In the genomic region with DNA sequence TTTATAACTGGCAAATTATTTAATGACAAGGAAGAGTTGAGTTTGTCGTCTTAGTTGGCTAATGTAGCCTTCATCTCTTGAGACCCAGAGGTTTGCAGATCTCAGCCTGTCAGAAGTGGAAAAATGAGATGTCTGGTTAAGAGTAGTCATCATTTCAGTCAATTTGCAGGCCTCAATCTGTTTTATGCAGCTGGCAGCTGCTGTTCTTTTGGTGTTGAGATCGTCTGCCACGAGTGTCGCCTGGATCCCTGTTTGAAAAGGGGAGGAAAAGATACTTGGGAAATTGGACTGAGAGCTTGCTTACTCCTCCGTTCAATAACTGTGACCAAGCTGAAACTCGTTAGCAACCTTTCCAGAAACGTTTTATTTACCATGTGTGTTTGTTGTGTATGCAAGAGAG, we compare ENCODE assay signal across 9 cellular contexts. TPM values are rescaled to one million over a fixed set of nuclear protein-coding genes. Genes with fewer than 3 reads are reported as not detected.
DNase-seq lines count a peak whose midpoint lies in the region; ATAC-seq, FAIRE-seq and TF ChIP-seq lines count a peak whose summit lies in the region.
"Had no signal": no experiment of that assay in that cellular context is flagged by ENCODE, and none has a peak within 500 bp of the region (broad histone marks: within the 10 kb centered on the region; RNA-seq: fewer than 3 reads in every experiment).

No MANE protein-coding gene starts in this region.

- H3K27ac ChIP-seq in CD4-positive, alpha-beta T cell (ENCODE audit: low read depth, low read length) = no peak overlapping the region
- H3K27ac ChIP-seq in H1 (ENCODE audit: low read depth, low read length) = no peak overlapping the region

- H2BK5ac ChIP-seq in H1 (ENCODE audit: low read depth, low read length) = no peak overlapping the region

- peaks cover 6% of the 10 kb centered on the region for H3K36me3 Mint-ChIP-seq in CD4-positive, alpha-beta T cell (ENCODE audit: low read depth)
- H3K36me3 Mint-ChIP-seq in neural crest cell (ENCODE audit: low read depth) = no peaks in the 10 kb centered on the region

- no peak overlapping the region for H2BK20ac ChIP-seq in H1 (ENCODE audit: low read length)

- CTCF ChIA-PET in CD4-positive, alpha-beta T cell (lab: Charles Lee) = no interaction called here
- CTCF ChIA-PET in H1 (lab: Charles Lee; ENCODE audit: partially characterized antibody) = interaction anchor here (0.8 to 3.6 kb wide), 9 partner anchors 21 to 162 kb away, joined by 3 to 47 read pairs (median 5); no protein-coding TSS in a partner anchor

- no peak for TF ChIP-seq EP300 in H1 (IDR thresholded peaks at IDR 0.05; ENCODE audit: borderline replicate concordance in 1 of 2, low read depth in 2 of 2, low read length in 2 of 2)

- H3K4ac ChIP-seq in H1 (replicated peaks; ENCODE audit: insufficient read length, low read depth, low read length) = no peak overlapping the region

- peaks cover 24% of the 10 kb centered on the region for H3K4me1 Mint-ChIP-seq in CD4-positive, alpha-beta T cell (ENCODE audit: low read depth)
- peaks cover 61% of the 10 kb centered on the region for H3K4me1 Mint-ChIP-seq in neural crest cell

- H3K4me1 ChIP-seq in H1 (replicated peaks in 1 of 4; ENCODE audit: control insufficient read depth in 3 of 4, insufficient read depth in 4 of 4, low read length in 3 of 4) = peaks cover 3 to 19% (median 9%) of the 10 kb centered on the region in 4 experiments; a peak in 5 of 7 replicates

- no peak overlapping the region for H3K56ac ChIP-seq in H1 (replicated peaks; ENCODE audit: insufficient read length, low read depth, low read length)

- H2BK120ac ChIP-seq in H1 (replicated peaks; ENCODE audit: low read depth, low read length) = no peak overlapping the region

- no peaks in the 10 kb centered on the region for H3K9me3 ChIP-seq in CD4-positive, alpha-beta T cell (ENCODE audit: control insufficient read depth, low read length)
- H3K9me3 ChIP-seq in H1 (ENCODE audit: insufficient read depth in 2 of 2, low read depth in 1 of 2, low read length in 1 of 2) = no peaks in the 10 kb centered on the region

- H4K5ac ChIP-seq in H1 (ENCODE audit: insufficient read length, low read depth, low read length) = no peak overlapping the region

- H3K79me1 ChIP-seq in H1 (ENCODE audit: low read depth, low read length) = no peaks in the 10 kb centered on the region

- TF ChIP-seq RAD21 in H1 (IDR thresholded peaks at IDR 0.05 in 1 of 2, conservative IDR thresholded peaks at IDR 0.05 in 1 of 2; ENCODE audit: low read depth in 2 of 2, low read length in 2 of 2) = no peak

- no peaks in the 10 kb centered on the region for H3K9me3 Mint-ChIP-seq in CD4-positive, alpha-beta T cell
- H3K9me3 Mint-ChIP-seq in neural crest cell = no peaks in the 10 kb centered on the region

- no peak overlapping the region for H3K9ac ChIP-seq in H1 (replicated peaks in 1 of 4; ENCODE audit: extremely low read depth in 1 of 4, low read depth in 3 of 4, low read length in 3 of 4)

- POLR2A ChIA-PET in CD4-positive, alpha-beta T cell (lab: Charles Lee) = interaction anchor here (2.9 kb wide), 1 partner anchor 118 kb away, joined by 24 read pairs; the partner anchor contains the start of gene ABHD10
- POLR2A ChIA-PET in H1 (lab: Charles Lee; ENCODE audit: partially characterized antibody) = interaction anchor here (0.5 to 1.7 kb wide), 5 partner anchors 10 to 121 kb away, joined by 3 to 4 read pairs (median 3); no protein-coding TSS in a partner anchor

- no peak overlapping the region for H3K14ac ChIP-seq in H1 (ENCODE audit: insufficient read length)

- H4K91ac ChIP-seq in H1 (replicated peaks; ENCODE audit: insufficient read length, low read length) = no peak overlapping the region

- H3K4me3 Mint-ChIP-seq in CD4-positive, alpha-beta T cell = peak overlapping the region; percentile 90
- H3K4me3 Mint-ChIP-seq in neural crest cell = peak overlapping the region; percentile 99

- DNase-seq in CD4-positive, alpha-beta T cell = no peak
- DNase-seq in NCI-H2171 (lab: John Stamatoyannopoulos, UW) = peak; percentile 50
- DNase-seq in H1 (ENCODE audit: low read depth in 1 of 2, low spot score in 2 of 2) = no peak
- no peak for DNase-seq in neural crest cell (ENCODE audit: low read depth, low spot score)
- DNase-seq in islet precursor cell = no peak
- no peak for DNase-seq in activated CD8-positive, alpha-beta memory T cell treated with anti-CD3 and anti-CD28 coated beads, Interleukin-2, amount 50 U/mL, for 4 hours
- DNase-seq in pons (ENCODE audit: low spot score) = no peak
- DNase-seq in sciatic nerve (ENCODE audit: low spot score) = no peak
- DNase-seq: stimulated activated CD8-positive, alpha-beta memory T cell treated with anti-CD3 and anti-CD28 coated beads, Interleukin-4, amount 100 ng/mL, for 48 hours had no signal

- peak overlapping the region in 1 of 4 experiments; percentile 79; a peak in 4 of 8 replicates for H3K4me3 ChIP-seq in H1 (ENCODE audit: extremely low read depth in 1 of 4, insufficient read depth in 2 of 4, low read depth in 3 of 4, low read length in 4 of 4)

- peaks cover 70% of the 10 kb centered on the region for H3K27me3 Mint-ChIP-seq in CD4-positive, alpha-beta T cell
- no peaks in the 10 kb centered on the region for H3K27me3 Mint-ChIP-seq in neural crest cell (ENCODE audit: low read depth)

- no peaks in the 10 kb centered on the region for H3K36me3 ChIP-seq in H1 (ENCODE audit: control insufficient read depth in 2 of 4, insufficient read depth in 4 of 4, low read length in 3 of 4)

- peak overlapping the region; percentile 62; the same call in 1 of the 2 replicates for H2BK12ac ChIP-seq in H1 (ENCODE audit: low read depth, low read length)

- H3K23ac ChIP-seq in H1 (ENCODE audit: insufficient read length) = no peak overlapping the region

- 59% methylated on average over 7 of the region's 7 CpGs; no CpG with 5 or more reads in 1 of the 2 experiments for WGBS in H1 (ENCODE audit: extremely low coverage in 1 of 2, insufficient coverage in 1 of 2, insufficient read length in 1 of 2, insufficient replicate concordance in 2 of 2, low coverage in 1 of 2, low lambda C conversion rate in 2 of 2, missing lambda C conversion rate in 1 of 2), 2 experiments

- ATAC-seq in CD4-positive, alpha-beta T cell (ENCODE audit: poor library complexity) = no peak
- ATAC-seq in sciatic nerve = no peak

- H4K8ac ChIP-seq in H1 (ENCODE audit: extremely low read depth, insufficient read depth, low read length) = no peak overlapping the region

- peaks cover 6% of the 10 kb centered on the region; the same call in 1 of the 2 replicates for H3K23me2 ChIP-seq in H1 (ENCODE audit: low read depth, low read length)

- FAIRE-seq in H1 (lab: Jason Lieb, UNC) = no peak

- H2AK5ac ChIP-seq in H1 (ENCODE audit: low read depth, low read length) = peak overlapping the region; percentile 29; the same call in 1 of the 2 replicates

- peak overlapping the region; percentile 80 to 82 for H3K4me2 ChIP-seq in H1 (ENCODE audit: insufficient read depth in 1 of 2, low read depth in 2 of 2, low read length in 2 of 2)

- peaks cover 0 to 17% of the 10 kb centered on the region in 2 experiments; a peak in 2 of 4 replicates for H3K79me2 ChIP-seq in H1 (ENCODE audit: control insufficient read depth in 1 of 2, insufficient read depth in 2 of 2, low read length in 2 of 2)

- H3K18ac ChIP-seq in H1 (ENCODE audit: extremely low read depth, low read length) = no peak overlapping the region; the same call in 1 of the 2 replicates

- H4K20me1 ChIP-seq in H1 (replicated peaks in 1 of 2; ENCODE audit: control insufficient read depth in 1 of 2, insufficient read depth in 2 of 2, low read length in 2 of 2) = peaks cover 2 to 3% of the 10 kb centered on the region in 2 experiments

- H3K27me3 ChIP-seq in CD4-positive, alpha-beta T cell (ENCODE audit: control insufficient read depth, insufficient read depth, low read length) = no peaks in the 10 kb centered on the region
- peaks cover 0 to 22% (median 14%) of the 10 kb centered on the region in 4 experiments; a peak in 5 of 7 replicates for H3K27me3 ChIP-seq in H1 (replicated peaks in 1 of 4; ENCODE audit: control insufficient read depth in 3 of 4, extremely low read depth in 1 of 4, insufficient read depth in 3 of 4, low read length in 3 of 4)

- TF ChIP-seq CTCF in CD4-positive, alpha-beta T cell (IDR thresholded peaks at IDR 0.05) = no peak
- TF ChIP-seq CTCF in H1 (IDR thresholded peaks at IDR 0.05; ENCODE audit: control extremely low read depth in 1 of 3, insufficient read depth in 1 of 3, low read depth in 1 of 3, low read length in 3 of 3) (no peak), neural crest cell (conservative IDR thresholded peaks at IDR 0.05) (no peak)

- no peak overlapping the region for H2BK15ac ChIP-seq in H1 (ENCODE audit: low read length)

- H2AFZ ChIP-seq in H1 (ENCODE audit: low read length) = no peak overlapping the region

- H3K27ac Mint-ChIP-seq in CD4-positive, alpha-beta T cell = no peak overlapping the region
- peak overlapping the region; percentile 89 for H3K27ac Mint-ChIP-seq in neural crest cell (ENCODE audit: unreplicated experiment)

- no peak for TF ChIP-seq POLR2A in H1 (IDR thresholded peaks at IDR 0.05; ENCODE audit: control extremely low read depth in 1 of 2, low read depth in 2 of 2, low read length in 2 of 2)

- intact Hi-C loops in CD4-positive, alpha-beta T cell (cut with DNase I, micrococcal nuclease) = no loop called here
- intact Hi-C loops in sciatic nerve (cut with DNase I) = loop anchor here (10.0 kb wide), 2 partner anchors 103 to 137 kb away; no protein-coding TSS in a partner anchor

TF ChIP-seq in H1, 55 proteins besides CTCF, POLR2A, EP300 and RAD21 (continues in another document):
- TF ChIP-seq KDM5A (IDR thresholded peaks at IDR 0.05; ENCODE audit: low read length) (no peak), PHF8 (conservative IDR thresholded peaks at IDR 0.05; ENCODE audit: low read depth, low read length) (no peak), CTBP2 (IDR thresholded peaks at IDR 0.05; ENCODE audit: borderline replicate concordance, insufficient read depth, insufficient read length, low read length) (no peak), EZH2 (IDR thresholded peaks at IDR 0.05; ENCODE audit: low read depth, low read length, severe bottlenecking) (no peak), NRF1 (IDR thresholded peaks at IDR 0.05; ENCODE audit: low read depth, low read length) (no peak), BACH1 (IDR thresholded peaks at IDR 0.05; ENCODE audit: low read length) (no peak), SIN3A (conservative IDR thresholded peaks at IDR 0.05 in 1 of 2, IDR thresholded peaks at IDR 0.05 in 1 of 2; ENCODE audit: low read depth in 1 of 2, low read length in 2 of 2) (no peak)

RNA-seq across cellular contexts. Expression of gene PHLDB2, which starts 2.3 kb away (rescaled TPM):
- 1 to 10 TPM; 5.8 to 6.0 TPM for total RNA-seq in CD4-positive, alpha-beta T cell
- 22.6 and 26.6 TPM in 2 replicates for total RNA-seq in H1 (2021; fragmentation: NEBNext Ultra II Directional; extraction: Animal tissue kit (Norgen Biotek cat#: 25700))
- polyA plus RNA-seq in H1 (2011; rRNA removed) = 5.0 and 5.8 TPM in 2 replicates
- polyA plus RNA-seq in H1 (2011; cell fraction: cytosol; rRNA removed) = 5.3 TPM
- polyA plus RNA-seq in H1 (2011; cell fraction: nucleus; rRNA removed) = 10.9 TPM
- polyA plus RNA-seq in H1 (2012, experiment 1 of 2) = 5.8 to 10.9 TPM (median 8.2 TPM) in 4 replicates
- polyA plus RNA-seq in H1 (2012, experiment 2 of 2) = 1.0 TPM
- polyA plus RNA-seq in H1 (2013, experiment 1 of 2) = 13.5 TPM
- 13.5 TPM for polyA plus RNA-seq in H1 (2013, experiment 2 of 2)
- 21.5 and 23.9 TPM in 2 replicates for polyA minus RNA-seq in H1 (2011; rRNA and poly(A)+ RNA removed)
- 16.6 TPM for polyA minus RNA-seq in H1 (2011; cell fraction: cytosol; rRNA and poly(A)+ RNA removed)
- polyA minus RNA-seq in H1 (2011; cell fraction: nucleus; rRNA and poly(A)+ RNA removed) = 44.0 TPM
- 45.8 and 49.0 TPM in 2 replicates for total RNA-seq in neural crest cell
- total RNA-seq in sciatic nerve = 150 TPM
